19 cellular contexts compared by ENCODE assay signal in genomic region chr15:90360746-90361145, GRCh38.
"Had no signal": no experiment of that assay in that cellular context is flagged by ENCODE, and none has a peak within 500 bp of the region (broad histone marks: within the 10 kb centered on the region; RNA-seq: fewer than 3 reads in every experiment).

No MANE protein-coding gene starts in this region.

- H3K4me3 Mint-ChIP-seq: activated B cell treated with CpG ODN at 0.5 μM for 24 hours; activated CD4-positive, alpha-beta memory T cell treated with anti-CD3 and anti-CD28 coated beads, Interleukin-2, amount 10 ng/mL, durations not matched to agents 7 days and 5 days; activated T-helper 17 cell treated with anti-CD3 and anti-CD28 coated beads, Interleukin-2, amount 50 U/mL, for 72 hours; brain; memory B cell; nephron progenitor cell; stimulated activated naive CD8-positive, alpha-beta T cell treated with anti-CD3 and anti-CD28 coated beads, Interleukin-15, amount 100 ng/mL, for 72 hours had no signal

- H3K9me3 Mint-ChIP-seq: activated B cell treated with CpG ODN at 0.5 μM for 24 hours; activated CD4-positive, alpha-beta memory T cell treated with anti-CD3 and anti-CD28 coated beads, Interleukin-2, amount 10 ng/mL, durations not matched to agents 7 days and 5 days; activated naive CD4-positive, alpha-beta T cell treated with anti-CD3 and anti-CD28 coated beads, Interleukin-2, amount 50 U/mL, for 72 hours; activated T-helper 17 cell treated with anti-CD3 and anti-CD28 coated beads, Interleukin-2, amount 50 U/mL, for 72 hours; brain; memory B cell; stimulated activated naive CD8-positive, alpha-beta T cell treated with anti-CD3 and anti-CD28 coated beads, Interleukin-15, amount 100 ng/mL, for 72 hours had no signal

- ATAC-seq: activated naive CD4-positive, alpha-beta T cell treated with anti-CD3 and anti-CD28 coated beads, Interleukin-2, amount 50 U/mL, for 72 hours; activated T-helper 17 cell treated with anti-CD3 and anti-CD28 coated beads, Interleukin-2, amount 50 U/mL, for 72 hours; mucosa of descending colon; right cardiac atrium; stimulated activated naive CD8-positive, alpha-beta T cell treated with anti-CD3 and anti-CD28 coated beads, Interleukin-15, amount 100 ng/mL, for 72 hours had no signal

- DNase-seq: activated B cell treated with CpG ODN at 0.5 μM for 24 hours; activated CD4-positive, alpha-beta memory T cell treated with anti-CD3 and anti-CD28 coated beads, Interleukin-2, amount 10 ng/mL, durations not matched to agents 7 days and 5 days; activated CD4-positive, alpha-beta T cell treated with anti-CD3 and anti-CD28 coated beads for 48 hours; aorta; dermis blood vessel endothelial cell; effector CD8-positive, alpha-beta T cell; foreskin melanocyte; hypothalamus; mucosa of descending colon; nephron progenitor cell; nucleus accumbens; right cardiac atrium; stimulated activated naive CD8-positive, alpha-beta T cell treated with anti-CD3 and anti-CD28 coated beads, Interleukin-15, amount 100 ng/mL, for 72 hours; T-helper 1 cell; T1000 had no signal

- H3K36me3 Mint-ChIP-seq: activated naive CD4-positive, alpha-beta T cell treated with anti-CD3 and anti-CD28 coated beads, Interleukin-2, amount 50 U/mL, for 72 hours; memory B cell had no signal

- H3K4me1 Mint-ChIP-seq: memory B cell had no signal

- H3K27me3 Mint-ChIP-seq: activated B cell treated with CpG ODN at 0.5 μM for 24 hours; activated CD4-positive, alpha-beta memory T cell treated with anti-CD3 and anti-CD28 coated beads, Interleukin-2, amount 10 ng/mL, durations not matched to agents 7 days and 5 days; activated T-helper 17 cell treated with anti-CD3 and anti-CD28 coated beads, Interleukin-2, amount 50 U/mL, for 72 hours; brain; stimulated activated naive CD8-positive, alpha-beta T cell treated with anti-CD3 and anti-CD28 coated beads, Interleukin-15, amount 100 ng/mL, for 72 hours had no signal

- H3K27ac Mint-ChIP-seq: activated B cell treated with CpG ODN at 0.5 μM for 24 hours; activated CD4-positive, alpha-beta memory T cell treated with anti-CD3 and anti-CD28 coated beads, Interleukin-2, amount 10 ng/mL, durations not matched to agents 7 days and 5 days; activated naive CD4-positive, alpha-beta T cell treated with anti-CD3 and anti-CD28 coated beads, Interleukin-2, amount 50 U/mL, for 72 hours; activated T-helper 17 cell treated with anti-CD3 and anti-CD28 coated beads, Interleukin-2, amount 50 U/mL, for 72 hours; nephron progenitor cell had no signal
